Comparison of ENCODE assay signal across 1 cellular context in the genomic region with DNA sequence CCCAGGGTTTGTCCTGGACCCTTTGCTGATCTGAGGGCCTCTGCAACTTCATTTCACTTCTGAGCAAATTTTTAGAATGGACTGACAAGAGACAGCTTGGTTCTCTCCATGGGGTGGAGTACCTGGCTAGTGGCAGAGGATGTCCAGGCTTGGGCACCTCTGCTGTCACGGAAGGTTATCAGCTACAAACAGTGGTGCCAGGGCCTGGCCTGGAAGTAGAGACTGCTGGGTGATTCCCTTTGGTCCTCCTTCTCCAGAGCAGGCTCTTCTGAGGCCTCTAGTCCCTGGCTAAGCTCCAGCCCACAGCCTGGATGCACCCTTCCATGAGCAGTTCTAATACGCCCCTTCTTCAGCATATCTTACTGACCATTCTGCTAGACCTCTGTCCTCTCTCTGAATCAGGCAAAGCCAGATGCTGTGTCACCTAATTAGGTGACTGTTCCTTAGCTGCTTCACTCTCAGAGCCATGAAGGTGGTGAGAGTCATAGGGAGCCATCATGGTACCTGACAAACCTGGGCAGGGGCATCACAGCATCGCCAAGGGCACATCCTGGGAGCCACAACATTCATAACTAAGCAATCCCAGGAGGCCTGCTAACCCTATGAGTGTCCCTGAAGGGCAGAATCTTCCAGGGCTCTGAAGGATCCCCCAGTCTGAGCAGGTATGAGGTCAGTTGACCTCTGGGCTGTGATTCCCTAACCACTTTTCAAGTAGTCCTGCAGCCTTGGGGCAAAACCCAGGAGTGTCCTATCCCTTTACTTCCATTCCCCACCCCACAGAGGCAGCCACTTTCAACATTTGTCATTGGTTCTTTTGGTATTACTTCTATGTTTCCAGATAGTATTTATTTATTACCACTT.
TF ChIP-seq lines count a peak whose summit lies in the region.

No MANE protein-coding gene starts in this region.

TF ChIP-seq in IMR-90, 13 proteins besides CTCF, POLR2A, EP300 and RAD21:
- no peak for TF ChIP-seq CHD1 (IDR thresholded peaks at IDR 0.05; ENCODE audit: low read depth, low read length)
- no peak for TF ChIP-seq MXI1 (IDR thresholded peaks at IDR 0.05; ENCODE audit: borderline replicate concordance, low read depth, low read length)
- TF ChIP-seq RFX5 (IDR thresholded peaks at IDR 0.05; ENCODE audit: low read depth, low read length) = no peak
